Comparison of ENCODE assay signal across 7 cellular contexts in genomic region chr6:13860556-13861185, GRCh38. TPM values are rescaled to one million over a fixed set of nuclear protein-coding genes. Genes with fewer than 3 reads are reported as not detected.
DNase-seq lines count a peak whose midpoint lies in the region; TF ChIP-seq lines count a peak whose summit lies in the region.
"Not testable (repeated sequence)": the region's sequence is repeated elsewhere in the genome, so short reads cannot be mapped to it uniquely, and the experiment has no call there.

No MANE protein-coding gene starts in this region.

- not testable (repeated sequence) for H3K36me3 Mint-ChIP-seq in activated naive CD4-positive, alpha-beta T cell treated with anti-CD3 and anti-CD28 coated beads for 36 hours (ENCODE audit: low read depth)

- not testable (repeated sequence) for H3K79me2 ChIP-seq in mammary epithelial cell (ENCODE audit: insufficient read depth, low read length); hepatocyte

- not testable (repeated sequence) for H3K27me3 ChIP-seq in mammary epithelial cell (ENCODE audit: insufficient read depth, low read length); hepatocyte

- H3K4me2 ChIP-seq in mammary epithelial cell (ENCODE audit: insufficient read depth, low read depth, low read length) (peak overlapping the region; percentile 89), hepatocyte (peak overlapping the region; percentile 71)

- H3K4me3 ChIP-seq in mammary epithelial cell (replicated peaks in 1 of 3; ENCODE audit: insufficient read depth in 1 of 3, low read depth in 2 of 3, low read length in 3 of 3); hepatocyte: not testable (repeated sequence)
- H3K4me3 ChIP-seq in mesodermal cell (ENCODE audit: extremely low read depth, insufficient read depth, low read length, poor library complexity, severe bottlenecking) (peak overlapping the region; percentile 36), skeletal muscle cell (ENCODE audit: low read depth, low read length) (peak overlapping the region; percentile 44)

- TF ChIP-seq CTCF in mammary epithelial cell (conservative IDR thresholded peaks at IDR 0.05 in 1 of 2, IDR thresholded peaks at IDR 0.05 in 1 of 2; ENCODE audit: extremely low read depth in 1 of 2, insufficient read depth in 1 of 2, low read depth in 1 of 2, low read length in 2 of 2); hepatocyte (IDR thresholded peaks at IDR 0.05; ENCODE audit: poor library complexity): not testable (repeated sequence)

- H3K27me3 Mint-ChIP-seq in activated naive CD4-positive, alpha-beta T cell treated with anti-CD3 and anti-CD28 coated beads for 36 hours (ENCODE audit: low read depth), result peaks cover 32% of the 10 kb centered on the region

- not testable (repeated sequence) for H3K4me1 Mint-ChIP-seq in activated naive CD4-positive, alpha-beta T cell treated with anti-CD3 and anti-CD28 coated beads for 36 hours (ENCODE audit: low read depth)

- CTCF ChIA-PET in activated naive CD4-positive, alpha-beta T cell treated with anti-CD3 and anti-CD28 coated beads for 36 hours (lab: Charles Lee), result interaction anchor here (0.7 to 2.2 kb wide), 5 partner anchors 10 to 284 kb away, joined by 3 to 12 read pairs (median 4); no protein-coding TSS in a partner anchor
- CTCF ChIA-PET in mammary epithelial cell (lab: Charles Lee; ENCODE audit: low non-redundant PET), result not testable (repeated sequence)

- in situ Hi-C loops in mammary epithelial cell (cut with MboI; ENCODE audit: low sequenced_read_pairs in 2 of 2), result not testable (repeated sequence)

- 100% methylated on average over 2 of the region's 3 CpGs for WGBS in mammary epithelial cell (ENCODE audit: low coverage, missing lambda C conversion rate)
- WGBS in hepatocyte (ENCODE audit: low lambda C conversion rate, missing lambda C conversion rate), result 96% methylated on average over 3 of the region's 3 CpGs
- 63 to 100% methylated on average over 1 of the region's 3 CpGs for WGBS in mesodermal cell (ENCODE audit: insufficient coverage in 2 of 2), 2 experiments

- intact Hi-C loops in activated naive CD4-positive, alpha-beta T cell treated with anti-CD3 and anti-CD28 coated beads for 36 hours (cut with micrococcal nuclease); mammary epithelial cell (cut with micrococcal nuclease): not testable (repeated sequence)

- H3K9me2 ChIP-seq in hepatocyte (replicated peaks; ENCODE audit: insufficient read depth), result not testable (repeated sequence)

- peak overlapping the region; percentile 30 for H3K4me3 Mint-ChIP-seq in activated naive CD4-positive, alpha-beta T cell treated with anti-CD3 and anti-CD28 coated beads for 36 hours

- dilution Hi-C loops in mammary epithelial cell (cut with HindIII; ENCODE audit: low sequenced_read_pairs), result not testable (repeated sequence)

- DNase-seq in ELR (ENCODE audit: low read depth) (peak; percentile 8), SK-N-DZ (ENCODE audit: low spot score) (peak; percentile 53)
- not testable (repeated sequence) for DNase-seq in activated naive CD4-positive, alpha-beta T cell treated with anti-CD3 and anti-CD28 coated beads for 36 hours; mammary epithelial cell; hepatocyte (ENCODE audit: low spot score); skeletal muscle cell (ENCODE audit: low read depth)

- not testable (repeated sequence) for H3K27ac Mint-ChIP-seq in activated naive CD4-positive, alpha-beta T cell treated with anti-CD3 and anti-CD28 coated beads for 36 hours

- H3K27ac ChIP-seq in mammary epithelial cell (ENCODE audit: insufficient read depth, low read depth, low read length); hepatocyte; mesodermal cell (ENCODE audit: low read depth, low read length, severe bottlenecking): not testable (repeated sequence)

- H3K9me3 ChIP-seq in mammary epithelial cell (replicated peaks; ENCODE audit: insufficient read depth, low read length); hepatocyte (ENCODE audit: low read depth); mesodermal cell (ENCODE audit: control insufficient read depth, low read length): not testable (repeated sequence)

- H3K9me3 Mint-ChIP-seq in activated naive CD4-positive, alpha-beta T cell treated with anti-CD3 and anti-CD28 coated beads for 36 hours, result not testable (repeated sequence)

- peak overlapping the region; percentile 88 for H2AFZ ChIP-seq in mammary epithelial cell (ENCODE audit: low read depth, low read length)
- H2AFZ ChIP-seq in hepatocyte, result not testable (repeated sequence)

- BruUV-seq in mammary epithelial cell (replicated peaks; lab: Mats Ljungman, UMichigan), result not testable (repeated sequence)

- not testable (repeated sequence) for H3K36me3 ChIP-seq in mammary epithelial cell (ENCODE audit: insufficient read depth, low read length); hepatocyte (replicated peaks; ENCODE audit: insufficient read depth, low read depth); mesodermal cell (ENCODE audit: control insufficient read depth, insufficient read depth, low read length)

- not testable (repeated sequence) for H3K9ac ChIP-seq in mammary epithelial cell (ENCODE audit: insufficient read depth, low read length)

- not testable (repeated sequence) for H4K20me1 ChIP-seq in mammary epithelial cell (ENCODE audit: insufficient read depth, low read length); hepatocyte (ENCODE audit: insufficient read depth, poor library complexity, severe bottlenecking)

- H3K4me1 ChIP-seq in mammary epithelial cell (ENCODE audit: insufficient read depth, low read length); hepatocyte (ENCODE audit: insufficient read depth); mesodermal cell (ENCODE audit: control insufficient read depth, insufficient read depth, low read length, poor library complexity, severe bottlenecking): not testable (repeated sequence)

RNA-seq across cellular contexts. Expression of gene MCUR1, which starts 46.3 kb away (rescaled TPM):
- 23.1 and 24.5 TPM in 2 replicates for polyA plus RNA-seq in SK-N-DZ (2014; cell fraction: cytosol; rRNA removed)
- 10.2 and 13.2 TPM in 2 replicates for polyA plus RNA-seq in SK-N-DZ (2014; cell fraction: nucleus; rRNA removed)
- 10 to 100 TPM; 27.1 to 28.3 TPM for total RNA-seq in activated naive CD4-positive, alpha-beta T cell treated with anti-CD3 and anti-CD28 coated beads for 36 hours
- total RNA-seq in mammary epithelial cell (10 to 100 TPM; 12.0 to 28.0 TPM), hepatocyte (16.1 and 18.6 TPM in 2 replicates)
- polyA plus RNA-seq in mammary epithelial cell (10.7 TPM), hepatocyte (22.9 and 27.6 TPM in 2 replicates)
- polyA minus RNA-seq in mammary epithelial cell, result 8.8 TPM
- 25.6 TPM for polyA plus RNA-seq in mesodermal cell (2013, experiment 1 of 2)
- polyA plus RNA-seq in mesodermal cell (2013, experiment 2 of 2), result 32.1 TPM
